In genomic region chr2:207032490-207032889, GRCh38 we compare ENCODE assay signal across 40 cellular contexts.
"Had no signal": no experiment of that assay in that cellular context is flagged by ENCODE, and none has a peak within 500 bp of the region (broad histone marks: within the 10 kb centered on the region; RNA-seq: fewer than 3 reads in every experiment).

No MANE protein-coding gene starts in this region.

- H3K27ac Mint-ChIP-seq: activated B cell treated with CpG ODN at 0.5 μM for 24 hours; activated CD4-positive, alpha-beta memory T cell treated with anti-CD3 and anti-CD28 coated beads for 36 hours; activated CD4-positive, alpha-beta T cell treated with anti-CD3 and anti-CD28 coated beads, Interleukin-2, amount 10 ng/mL, durations not matched to agents 24 days and 14 days; activated CD8-positive, alpha-beta T cell treated with anti-CD3 and anti-CD28 coated beads for 36 hours; activated naive CD4-positive, alpha-beta T cell treated with anti-CD3 and anti-CD28 coated beads for 36 hours; activated naive CD4-positive, alpha-beta T cell treated with anti-CD3 and anti-CD28 coated beads, Interleukin-2, amount 50 U/mL, for 72 hours; activated naive CD8-positive, alpha-beta T cell treated with anti-CD3 and anti-CD28 coated beads for 36 hours; activated T-cell treated with anti-CD3 and anti-CD28 coated beads, Interleukin-2, amount 50 U/mL, for 72 hours; activated T-helper 2 cell treated with anti-CD3 and anti-CD28 coated beads, Interferon-gamma antibody, Interleukin-2, Interleukin-4, amounts not matched to agents 10 μg/mL and 5 μg/mL and 100 μg/mL, durations not matched to agents 14 hours and 24 hours and 36 hours; T-helper 1 cell treated with Interleukin-12 subunit alpha and Interleukin-12 subunit beta and Interleukin-4 antibody, amounts not matched to agents 30 μg/mL and 1 μg/mL, for 36 hours; T-helper 2 cell treated with Interferon-gamma antibody and Interleukin-4, amounts not matched to agents 5 μg/mL and 100 μg/mL, for 36 hours had no signal

- H3K9me3 ChIP-seq: adrenal gland, body of pancreas had no signal

- H3K36me3 ChIP-seq: adrenal gland, brain microvascular endothelial cell, breast epithelium, cardiac muscle cell had no signal

- ATAC-seq: activated CD8-positive, alpha-beta T cell treated with anti-CD3 and anti-CD28 coated beads for 36 hours; activated naive CD4-positive, alpha-beta T cell treated with anti-CD3 and anti-CD28 coated beads, Interleukin-2, amount 50 U/mL, for 72 hours; activated T-cell treated with anti-CD3 and anti-CD28 coated beads, Interleukin-2, amount 50 U/mL, for 4 hours; activated T-cell treated with anti-CD3 and anti-CD28 coated beads, Interleukin-2, amount 50 U/mL, for 72 hours; body of pancreas had no signal

- H3K27me3 ChIP-seq: adrenal gland, body of pancreas, brain microvascular endothelial cell, breast epithelium, cardiac muscle cell had no signal

- H3K4me1 ChIP-seq: adrenal gland, body of pancreas, breast epithelium had no signal

- DNase-seq: activated B cell treated with CpG ODN at 0.5 μM for 24 hours; activated CD4-positive, alpha-beta memory T cell treated with anti-CD3 and anti-CD28 coated beads for 36 hours; activated CD4-positive, alpha-beta T cell treated with anti-CD3 and anti-CD28 coated beads for 4 hours; activated CD4-positive, alpha-beta T cell treated with anti-CD3 and anti-CD28 coated beads, Interleukin-2, amount 10 ng/mL, durations not matched to agents 24 days and 14 days; activated CD4-positive, alpha-beta T cell treated with anti-CD3 and anti-CD28 coated beads, Interleukin-2, amount 50 U/mL, for 1 hour; activated CD4-positive, alpha-beta T cell treated with anti-CD3 and anti-CD28 coated beads, Interleukin-2, amount 50 U/mL, for 4 hours; activated CD4-positive, CD25-positive, alpha-beta regulatory T cell treated with anti-CD3 and anti-CD28 coated beads, Interleukin-2, amount 50 U/mL, for 72 hours; activated CD8-positive, alpha-beta memory T cell treated with anti-CD3 and anti-CD28 coated beads, Interleukin-2, amount 50 U/mL, for 4 hours; activated CD8-positive, alpha-beta T cell treated with anti-CD3 and anti-CD28 coated beads for 36 hours; activated effector memory CD4-positive, alpha-beta T cell treated with Interleukin-2 at 50 U/mL for 16 hours; activated gamma-delta T cell treated with Interleukin-2 at 50 U/mL for 16 hours; activated naive CD4-positive, alpha-beta T cell; activated naive CD4-positive, alpha-beta T cell treated with anti-CD3 and anti-CD28 coated beads for 36 hours; activated naive CD4-positive, alpha-beta T cell treated with anti-CD3 and anti-CD28 coated beads, Interleukin-2, amount 50 U/mL, for 16 hours; activated naive CD8-positive, alpha-beta T cell treated with anti-CD3 and anti-CD28 coated beads for 36 hours; activated T-cell treated with anti-CD3 and anti-CD28 coated beads for 4 hours; activated T-cell treated with anti-CD3 and anti-CD28 coated beads, Interleukin-2, amount 50 U/mL, for 1 hour; activated T-cell treated with anti-CD3 and anti-CD28 coated beads, Interleukin-2, amount 50 U/mL, for 4 hours; activated T-cell treated with anti-CD3 and anti-CD28 coated beads, Interleukin-2, amount 50 U/mL, for 72 hours; adrenal gland; amniotic stem cell; aorta; body of pancreas; brain microvascular endothelial cell; caudate nucleus; cerebellar nuclear complex; SW 1271; T-helper 1 cell; T-helper 2 cell; T-helper 9 cell had no signal

- H3K4me3 ChIP-seq: adrenal gland, body of pancreas, breast epithelium, cardiac muscle cell had no signal

- H3K36me3 Mint-ChIP-seq: activated CD4-positive, alpha-beta memory T cell treated with anti-CD3 and anti-CD28 coated beads for 36 hours; activated naive CD8-positive, alpha-beta T cell treated with anti-CD3 and anti-CD28 coated beads for 36 hours had no signal

- H3K27me3 Mint-ChIP-seq: activated B cell treated with CpG ODN at 0.5 μM for 24 hours; activated CD4-positive, alpha-beta memory T cell treated with anti-CD3 and anti-CD28 coated beads for 36 hours; central memory CD8-positive, alpha-beta T cell had no signal

- H3K4me3 Mint-ChIP-seq: activated B cell treated with CpG ODN at 0.5 μM for 24 hours; activated CD4-positive, alpha-beta memory T cell treated with anti-CD3 and anti-CD28 coated beads for 36 hours; activated CD4-positive, alpha-beta T cell treated with anti-CD3 and anti-CD28 coated beads, Interleukin-2, amount 10 ng/mL, durations not matched to agents 24 days and 14 days; activated CD8-positive, alpha-beta T cell treated with anti-CD3 and anti-CD28 coated beads for 36 hours; activated naive CD4-positive, alpha-beta T cell treated with anti-CD3 and anti-CD28 coated beads for 36 hours; activated naive CD8-positive, alpha-beta T cell treated with anti-CD3 and anti-CD28 coated beads for 36 hours; activated T-cell treated with anti-CD3 and anti-CD28 coated beads, Interleukin-2, amount 50 U/mL, for 4 hours; activated T-cell treated with anti-CD3 and anti-CD28 coated beads, Interleukin-2, amount 50 U/mL, for 72 hours; central memory CD8-positive, alpha-beta T cell; T-helper 1 cell treated with Interleukin-12 subunit alpha and Interleukin-12 subunit beta and Interleukin-4 antibody, amounts not matched to agents 30 μg/mL and 1 μg/mL, for 36 hours; T-helper 2 cell treated with Interferon-gamma antibody and Interleukin-4, amounts not matched to agents 5 μg/mL and 100 μg/mL, for 36 hours had no signal

- FAIRE-seq: astrocyte, TTC549 had no signal

- H3K27ac ChIP-seq: adrenal gland, body of pancreas, brain microvascular endothelial cell, breast epithelium, cardiac muscle cell, VCaP had no signal

- H3K4me1 Mint-ChIP-seq: activated B cell treated with CpG ODN at 0.5 μM for 24 hours; activated CD4-positive, alpha-beta T cell treated with anti-CD3 and anti-CD28 coated beads, Interleukin-2, amount 10 ng/mL, durations not matched to agents 24 days and 14 days; activated naive CD8-positive, alpha-beta T cell treated with anti-CD3 and anti-CD28 coated beads for 36 hours; central memory CD8-positive, alpha-beta T cell had no signal
